ENCODE assay signal across 9 cellular contexts in genomic region chr7:35691827-35692307, GRCh38. TPM values are rescaled to one million over a fixed set of nuclear protein-coding genes. Genes with fewer than 3 reads are reported as not detected.
A peak's percentile ranks its signal among the peaks of the same experiment; 100 is the strongest.
DNase-seq lines count a peak whose midpoint lies in the region; ATAC-seq, FAIRE-seq and TF ChIP-seq lines count a peak whose summit lies in the region.
"Had no signal": no experiment of that assay in that cellular context is flagged by ENCODE, and none has a peak within 500 bp of the region (broad histone marks: within the 10 kb centered on the region; RNA-seq: fewer than 3 reads in every experiment).

No MANE protein-coding gene starts in this region.

- H3K4me2 ChIP-seq in K562 (ENCODE audit: insufficient read depth, low read length), result peak overlapping the region; percentile 75
- H3K4me2 ChIP-seq: KMS-11 had no signal

- peak; percentile 69 for ATAC-seq in K562
- no peak for ATAC-seq in aorta (ENCODE audit: low FRiP score)
- no peak for ATAC-seq in GM21367 (IDR thresholded peaks at IDR 0.05; ENCODE audit: unreplicated experiment)

- peak overlapping the region; percentile 43 for H3K27ac ChIP-seq in K562 (ENCODE audit: extremely low read depth, low read depth, low read length)
- H3K27ac ChIP-seq in mucosa of rectum (ENCODE audit: low read depth in 2 of 2, low read length in 2 of 2), result no peak overlapping the region
- H3K27ac ChIP-seq in aorta (ENCODE audit: low read depth in 1 of 2, low read length in 2 of 2), result no peak overlapping the region
- H3K27ac ChIP-seq in thyroid gland, result no peak overlapping the region
- H3K27ac ChIP-seq: KMS-11 had no signal

- H2AFZ ChIP-seq in K562 (ENCODE audit: low read depth, low read length), result peak overlapping the region; percentile 10; the same call in 1 of the 2 replicates

- H3K79me2 ChIP-seq in K562 (ENCODE audit: control insufficient read depth, insufficient read depth, low read length), result peaks cover 91% of the 10 kb centered on the region

- CTCF ChIA-PET in K562 (lab: Yijun Ruan, JAX; ENCODE audit: low intra/inter-chr PET ratio), result no interaction called here

- intact Hi-C loops in K562 (cut with micrococcal nuclease), result no loop called here
- intact Hi-C loops in aorta (cut with DNase I), result loop anchor here in 1 of 2 donors (10.0 kb wide), 1 partner anchor 293 kb away; no protein-coding TSS in a partner anchor
- intact Hi-C loops in thyroid gland (cut with DNase I), result no loop called here

- TF ChIP-seq RAD21 in K562 (CRISPR knock-in tag; conservative IDR thresholded peaks at IDR 0.05 in 1 of 2, IDR thresholded peaks at IDR 0.05 in 1 of 2), result no peak

- FAIRE-seq in K562 (lab: Jason Lieb, UNC), result peak; percentile 86

- H3K9me1 ChIP-seq in K562 (ENCODE audit: control insufficient read depth, insufficient read depth, low read length), result no peaks in the 10 kb centered on the region

- TF ChIP-seq EP300 in K562 (IDR thresholded peaks at IDR 0.05; ENCODE audit: low read length), result 0 out of 2 replicates have a peak, but pooled peaks have one; percentile 21

- POLR2A ChIA-PET in K562 (lab: Yijun Ruan, JAX), result interaction anchor here (1.1 to 1.8 kb wide), 3 partner anchors 14 to 280 kb away, joined by 3 to 5 read pairs (median 3); partner anchors contain the start of gene SEPTIN7

- H4K20me1 ChIP-seq in K562 (replicated peaks; ENCODE audit: control insufficient read depth, insufficient read depth, low read length), result no peaks in the 10 kb centered on the region

- DNase-seq in NAMALWA (ENCODE audit: low spot score) (peak; percentile 69), K562 (ENCODE audit: extremely low read depth in 1 of 4, low spot score in 3 of 4) (peak; percentile 45 to 84 (median 64)), aorta (no peak), thyroid gland (no peak), midbrain (lab: John Stamatoyannopoulos, UW) (no peak)

- TF ChIP-seq CTCF in GM12875 (IDR thresholded peaks at IDR 0.05; ENCODE audit: borderline replicate concordance, insufficient read depth, low read depth, low read length) (no peak), K562 (IDR thresholded peaks at IDR 0.05 in 2 of 3, conservative IDR thresholded peaks at IDR 0.05 in 1 of 3; ENCODE audit: insufficient read depth in 2 of 3, low read depth in 1 of 3, low read length in 3 of 3) (no peak), thyroid gland (IDR thresholded peaks at IDR 0.05) (no peak)

- H3K27me3 ChIP-seq in K562 (ENCODE audit: control insufficient read depth in 2 of 2, insufficient read depth in 2 of 2, low read length in 2 of 2) (no peaks in the 10 kb centered on the region), mucosa of rectum (ENCODE audit: control insufficient read depth in 2 of 2, insufficient read depth in 2 of 2, low read length in 2 of 2) (no peaks in the 10 kb centered on the region), aorta (ENCODE audit: control insufficient read depth in 1 of 2, insufficient read depth in 2 of 2, low read length in 1 of 2) (no peaks in the 10 kb centered on the region), thyroid gland (no peaks in the 10 kb centered on the region)

- 3% methylated on average over 6 of the region's 6 CpGs for WGBS in K562 (ENCODE audit: insufficient coverage, low coverage, missing lambda C conversion rate)
- 49 to 53% methylated on average over 6 of the region's 6 CpGs for WGBS in aorta, 2 donors
- 75 to 80% methylated on average over 6 of the region's 6 CpGs for WGBS in thyroid gland, 2 donors

- H3K9ac ChIP-seq in K562 (ENCODE audit: insufficient read depth in 1 of 2, low read depth in 2 of 2, low read length in 2 of 2) (peak overlapping the region in 1 of 2 experiments; percentile 54; a peak in 3 of 4 replicates), mucosa of rectum (ENCODE audit: low read depth in 1 of 2, low read length in 2 of 2) (no peak overlapping the region)
- H3K9ac ChIP-seq: KMS-11 had no signal

- in situ Hi-C loops in K562 (cut with MboI), result no loop called here

- BruUV-seq in K562 (replicated peaks; lab: Mats Ljungman, UMichigan), result no TSS peak

- peak overlapping the region; percentile 14 for H3K4me3 ChIP-seq in GM12875 (ENCODE audit: low read depth, low read length)
- peak overlapping the region; percentile 59 for H3K4me3 ChIP-seq in K562
- peak overlapping the region; percentile 2 to 98 for H3K4me3 ChIP-seq in mucosa of rectum (ENCODE audit: low read length in 2 of 2)
- H3K4me3 ChIP-seq in aorta (ENCODE audit: low read length in 2 of 2), result peak overlapping the region; percentile 12 to 30
- no peak overlapping the region for H3K4me3 ChIP-seq in thyroid gland (replicated peaks in 1 of 3)

- H3K9me3 ChIP-seq in K562 (replicated peaks; ENCODE audit: control insufficient read depth, insufficient read depth, low read depth, low read length), result no peaks in the 10 kb centered on the region
- H3K9me3 ChIP-seq in mucosa of rectum (ENCODE audit: control insufficient read depth in 2 of 2, low read length in 2 of 2), result no peaks in the 10 kb centered on the region
- no peaks in the 10 kb centered on the region for H3K9me3 ChIP-seq in aorta (ENCODE audit: control insufficient read depth, low read length)
- no peaks in the 10 kb centered on the region for H3K9me3 ChIP-seq in thyroid gland

- peaks cover 6 to 20% of the 10 kb centered on the region in 2 experiments; a peak in 4 of 5 replicates for H3K4me1 ChIP-seq in K562 (replicated peaks in 1 of 2; ENCODE audit: control insufficient read depth in 2 of 2, insufficient read depth in 2 of 2, low read length in 2 of 2)
- peaks cover 20 to 27% of the 10 kb centered on the region in 2 donors for H3K4me1 ChIP-seq in mucosa of rectum (ENCODE audit: control insufficient read depth in 2 of 2, insufficient read depth in 2 of 2, low read length in 2 of 2)
- H3K4me1 ChIP-seq in aorta (ENCODE audit: control insufficient read depth in 1 of 2, insufficient read depth in 2 of 2, low read length in 2 of 2), result peaks cover 7 to 8% of the 10 kb centered on the region in 2 donors
- peaks cover 34 to 39% of the 10 kb centered on the region in 2 donors for H3K4me1 ChIP-seq in thyroid gland

- TF ChIP-seq POLR2A in K562 (conservative IDR thresholded peaks at IDR 0.05), result no peak
- TF ChIP-seq POLR2A in thyroid gland (IDR thresholded peaks at IDR 0.05), result no peak

- no peaks in the 10 kb centered on the region for H3K36me3 ChIP-seq in K562 (ENCODE audit: control insufficient read depth, insufficient read depth, low read length)
- no peaks in the 10 kb centered on the region for H3K36me3 ChIP-seq in mucosa of rectum (ENCODE audit: control insufficient read depth in 2 of 2, insufficient read depth in 2 of 2, low read length in 2 of 2)
- H3K36me3 ChIP-seq in aorta (ENCODE audit: control insufficient read depth in 1 of 2, insufficient read depth in 2 of 2, low read length in 1 of 2), result no peaks in the 10 kb centered on the region
- no peaks in the 10 kb centered on the region for H3K36me3 ChIP-seq in thyroid gland

TF ChIP-seq in K562, 482 proteins besides CTCF, POLR2A, EP300 and RAD21 (continues in another document):
- TF ChIP-seq TFE3 (CRISPR knock-in tag; IDR thresholded peaks at IDR 0.05) (peak; percentile 7; the same call in 1 of the 2 replicates), CBFA2T2 (conservative IDR thresholded peaks at IDR 0.05) (peak; percentile 60), YY1 (IDR thresholded peaks at IDR 0.05; ENCODE audit: borderline replicate concordance in 1 of 3, control insufficient read depth in 1 of 3, extremely low read depth in 1 of 3, insufficient read depth in 3 of 3, insufficient read length in 1 of 3, insufficient replicate concordance in 2 of 3, low read depth in 1 of 3, low read length in 2 of 3) (peak in 1 of 3 experiments; percentile 50), EGR1 (conservative IDR thresholded peaks at IDR 0.05) (peak; percentile 52; the same call in 1 of the 2 replicates)

RNA-seq across cellular contexts. Expression of gene HERPUD2, which starts 3.1 kb away (rescaled TPM):
- total RNA-seq in K562 (2011; cell fraction: chromatin; rRNA removed; ENCODE audit: low replicate concordance), result 19.0 and 30.9 TPM in 2 replicates
- 29.9 and 33.7 TPM in 2 replicates for total RNA-seq in K562 (2011; cell fraction: nucleolus; rRNA removed)
- total RNA-seq in K562 (2011; cell fraction: nucleoplasm; rRNA removed), result 33.7 and 34.3 TPM in 2 replicates
- 9.4 and 9.7 TPM in 2 replicates for total RNA-seq in K562 (2014; rRNA removed)
- 12.3 and 13.2 TPM in 2 replicates for total RNA-seq in K562 (2014; rRNA removed; fragmentation: Illumina TruSeq; extraction: Trizol)
- 12.6 and 13.2 TPM in 2 replicates for total RNA-seq in K562 (2015; rRNA removed; fragmentation: Illumina TruSeq; extraction: Trizol)
- 14.4 and 15.3 TPM in 2 replicates for total RNA-seq in K562 (2021)
- polyA plus RNA-seq in K562 (2011; rRNA removed), result 28.5 and 33.0 TPM in 2 replicates
- polyA plus RNA-seq in K562 (2011; cell fraction: cytosol; rRNA removed), result 27.7 and 35.0 TPM in 2 replicates
- polyA plus RNA-seq in K562 (2011; cell fraction: nucleus; rRNA removed), result 20.7 and 22.2 TPM in 2 replicates
- polyA plus RNA-seq in K562 (2012), result 11.0 and 14.7 TPM in 2 replicates
- polyA plus RNA-seq in K562 (2014; fragmentation: Illumina TruSeq; extraction: Trizol), result 17.2 and 21.8 TPM in 2 replicates
- 1 to 10 TPM; 4.1 to 5.7 TPM for polyA plus RNA-seq in K562 (2014; fragmentation: Nextera tagmentation; extraction: Ambion mirVana)
- 10.8 and 15.7 TPM in 2 replicates for polyA plus RNA-seq in K562 (2014; rRNA removed)
- polyA minus RNA-seq in K562 (2011; rRNA and poly(A)+ RNA removed), result 36.7 and 42.0 TPM in 2 replicates
- polyA minus RNA-seq in K562 (2011; cell fraction: cytosol; rRNA and poly(A)+ RNA removed), result 12.8 and 22.0 TPM in 2 replicates
- polyA minus RNA-seq in K562 (2011; cell fraction: nucleus; rRNA and poly(A)+ RNA removed), result 28.0 and 31.2 TPM in 2 replicates
- total RNA-seq in aorta, result 10 to 100 TPM; 24.7 to 26.4 TPM
- polyA plus RNA-seq in aorta, result 10 to 100 TPM; 17.0 to 17.5 TPM
- total RNA-seq in thyroid gland, result 10 to 100 TPM; 27.0 to 35.9 (median 29.9) TPM

Comparison
In these comparisons a context has a peak if more than half of its experiments do, and no peak if none do; other contexts are left out.
1. H3K4me3 ChIP-seq: peak in GM12875 (single experiment), K562 (single experiment), mucosa of rectum (2 of 2) and aorta (2 of 2); none in thyroid gland (0 of 3).
2. DNase-seq: peak in NAMALWA (single experiment) and K562 (4 of 4); none in aorta (0 of 2), thyroid gland (0 of 2) and midbrain (single experiment).